ENCODE assay signal across 12 cellular contexts in genomic region chr3:49341996-49342395, GRCh38. TPM values are rescaled to one million over a fixed set of nuclear protein-coding genes. Genes with fewer than 3 reads are reported as not detected.
A peak's percentile ranks its signal among the peaks of the same experiment; 100 is the strongest.
DNase-seq lines count a peak whose midpoint lies in the region; ATAC-seq, FAIRE-seq and TF ChIP-seq lines count a peak whose summit lies in the region.
"Had no signal": no experiment of that assay in that cellular context is flagged by ENCODE, and none has a peak within 500 bp of the region (broad histone marks: within the 10 kb centered on the region; RNA-seq: fewer than 3 reads in every experiment).

No MANE protein-coding gene starts in this region.

- H3K79me2 ChIP-seq in GM23248 (ENCODE audit: insufficient read depth) = peaks cover 44% of the 10 kb centered on the region

- H3F3A ChIP-seq in GM23248 (ENCODE audit: insufficient read depth) = peaks cover 24% of the 10 kb centered on the region

- no peak for DNase-seq in CD4-positive, alpha-beta T cell
- DNase-seq in central memory CD8-positive, alpha-beta T cell (ENCODE audit: low spot score in 2 of 2) = no peak
- DNase-seq in neuronal stem cell (ENCODE audit: low spot score) = no peak
- DNase-seq in GM23248 = no peak
- DNase-seq in NCI-H2227 treated with DMSO at 0.1 percent for 48 hours (lab: John Stamatoyannopoulos, UW) = no peak
- DNase-seq in endodermal cell = no peak
- DNase-seq in urothelium cell line (ENCODE audit: low spot score) = no peak
- DNase-seq: DMS153, MG63, NCI-H510A treated with DMSO at 0.1 percent for 48 hours had no signal

- H3K9me3 Mint-ChIP-seq in CD4-positive, alpha-beta T cell = no peaks in the 10 kb centered on the region
- H3K9me3 Mint-ChIP-seq in central memory CD8-positive, alpha-beta T cell = no peaks in the 10 kb centered on the region
- H3K9me3 Mint-ChIP-seq in endodermal cell = no peaks in the 10 kb centered on the region

- peaks cover 51% of the 10 kb centered on the region for H3K4me1 Mint-ChIP-seq in CD4-positive, alpha-beta T cell (ENCODE audit: low read depth)
- H3K4me1 Mint-ChIP-seq in central memory CD8-positive, alpha-beta T cell = peaks cover 33% of the 10 kb centered on the region
- peaks cover 14% of the 10 kb centered on the region for H3K4me1 Mint-ChIP-seq in endodermal cell

- H3K9me2 ChIP-seq in GM23248 (ENCODE audit: insufficient read depth) = no peaks in the 10 kb centered on the region

- H3K23ac ChIP-seq in neuronal stem cell (ENCODE audit: low read depth, low read length, poor library complexity) = no peak overlapping the region

- H2AFZ ChIP-seq in neuronal stem cell (ENCODE audit: low read length) (no peak overlapping the region), GM23248 (no peak overlapping the region)

- no peaks in the 10 kb centered on the region for H3K27me3 Mint-ChIP-seq in CD4-positive, alpha-beta T cell
- H3K27me3 Mint-ChIP-seq in central memory CD8-positive, alpha-beta T cell = no peaks in the 10 kb centered on the region
- H3K27me3 Mint-ChIP-seq in endodermal cell (ENCODE audit: insufficient read depth) = no peaks in the 10 kb centered on the region

- H3K4me2 ChIP-seq in neuronal stem cell (ENCODE audit: insufficient read depth, low read length, poor library complexity, severe bottlenecking) (no peak overlapping the region), GM23248 (ENCODE audit: unreplicated experiment) (no peak overlapping the region)

- H3K18ac ChIP-seq in neuronal stem cell (ENCODE audit: low read length) = no peak overlapping the region

- H3K36me3 ChIP-seq in KOPT-K1 (ENCODE audit: insufficient read depth, low read length) = peaks cover 4% of the 10 kb centered on the region
- peaks cover 0 to 5% of the 10 kb centered on the region in 2 donors for H3K36me3 ChIP-seq in neuronal stem cell (replicated peaks in 1 of 2; ENCODE audit: control insufficient read depth in 2 of 2, insufficient read depth in 2 of 2, low read length in 2 of 2)
- no peaks in the 10 kb centered on the region for H3K36me3 ChIP-seq in GM23248 (ENCODE audit: low read depth)
- peaks cover 4% of the 10 kb centered on the region for H3K36me3 ChIP-seq in endodermal cell (ENCODE audit: control insufficient read depth, insufficient read depth, low read length)
- H3K36me3 ChIP-seq: MG63 had no signal

- H3K36me3 Mint-ChIP-seq in CD4-positive, alpha-beta T cell (ENCODE audit: low read depth) = peaks cover 14% of the 10 kb centered on the region
- peaks cover 14% of the 10 kb centered on the region for H3K36me3 Mint-ChIP-seq in central memory CD8-positive, alpha-beta T cell (ENCODE audit: insufficient read depth)
- peaks cover 4% of the 10 kb centered on the region for H3K36me3 Mint-ChIP-seq in endodermal cell (ENCODE audit: low read depth)

- no peak overlapping the region for H3K4ac ChIP-seq in neuronal stem cell (ENCODE audit: low read length)

- no peak overlapping the region for H4K91ac ChIP-seq in neuronal stem cell (ENCODE audit: low read depth, low read length, poor library complexity)

- H3K27ac Mint-ChIP-seq in CD4-positive, alpha-beta T cell = peak overlapping the region; percentile 91
- peak overlapping the region; percentile 93 for H3K27ac Mint-ChIP-seq in central memory CD8-positive, alpha-beta T cell (ENCODE audit: low read depth)
- no peak overlapping the region for H3K27ac Mint-ChIP-seq in endodermal cell

- H4K20me1 ChIP-seq in GM23248 (ENCODE audit: insufficient read depth) = no peaks in the 10 kb centered on the region

- H3K14ac ChIP-seq in neuronal stem cell (ENCODE audit: low read length) = no peak overlapping the region

- in situ Hi-C loops in GM23248 (cut with MboI) = no loop called here

- H3K4me3 Mint-ChIP-seq in CD4-positive, alpha-beta T cell = peak overlapping the region; percentile 73
- no peak overlapping the region for H3K4me3 Mint-ChIP-seq in central memory CD8-positive, alpha-beta T cell
- no peak overlapping the region for H3K4me3 Mint-ChIP-seq in endodermal cell

- no peaks in the 10 kb centered on the region for H3K9me3 ChIP-seq in CD4-positive, alpha-beta T cell (ENCODE audit: control insufficient read depth, low read length)
- no peaks in the 10 kb centered on the region for H3K9me3 ChIP-seq in KOPT-K1 (ENCODE audit: insufficient read depth, low read length, poor library complexity, severe bottlenecking)
- no peaks in the 10 kb centered on the region for H3K9me3 ChIP-seq in neuronal stem cell (replicated peaks in 1 of 2; ENCODE audit: control insufficient read depth in 2 of 2, insufficient read depth in 1 of 2, low read depth in 1 of 2, low read length in 2 of 2)
- no peaks in the 10 kb centered on the region for H3K9me3 ChIP-seq in GM23248 (ENCODE audit: low read depth)
- no peaks in the 10 kb centered on the region for H3K9me3 ChIP-seq in endodermal cell (ENCODE audit: control insufficient read depth, low read length)
- H3K9me3 ChIP-seq: MG63 had no signal

- intact Hi-C loops in CD4-positive, alpha-beta T cell (cut with DNase I, micrococcal nuclease) = loop anchor here in 1 of 2 experiments (2.0 kb wide), 1 partner anchor 175 kb away; the partner anchor contains the start of gene CCDC71

- peak overlapping the region; percentile 27 for H3K27ac ChIP-seq in CD4-positive, alpha-beta T cell (ENCODE audit: low read depth, low read length)
- H3K27ac ChIP-seq in KOPT-K1 (ENCODE audit: low read depth, low read length, poor library complexity, severe bottlenecking) (peak overlapping the region; percentile 37), neuronal stem cell (replicated peaks; ENCODE audit: low read length) (no peak overlapping the region), GM23248 (no peak overlapping the region), endodermal cell (ENCODE audit: low read depth, low read length) (no peak overlapping the region)
- H3K27ac ChIP-seq: SK-N-MC had no signal

- H2BK12ac ChIP-seq in neuronal stem cell (ENCODE audit: low read length) = no peak overlapping the region

- H2BK15ac ChIP-seq in neuronal stem cell (ENCODE audit: low read length) = no peak overlapping the region

- H3K4me3 ChIP-seq in neuronal stem cell (ENCODE audit: low read length in 2 of 2) (no peak overlapping the region), GM23248 (no peak overlapping the region), endodermal cell (ENCODE audit: low read length) (no peak overlapping the region)
- H3K4me3 ChIP-seq: MG63, SK-N-MC had no signal

- no peak for ATAC-seq in CD4-positive, alpha-beta T cell (ENCODE audit: poor library complexity)
- ATAC-seq in central memory CD8-positive, alpha-beta T cell (replicated peaks; ENCODE audit: extremely low read depth, poor library complexity, severe bottlenecking) = no peak

- peak overlapping the region; percentile 61 for H2AK5ac ChIP-seq in neuronal stem cell (ENCODE audit: low read depth, low read length)

- no peak for FAIRE-seq in urothelium cell line (lab: Jason Lieb, UNC)

- no CpG with 5 or more reads among the region's 6 CpGs for WGBS in neuronal stem cell (ENCODE audit: extremely low coverage in 2 of 2, insufficient read length in 2 of 2, insufficient replicate concordance in 1 of 2), 2 donors
- WGBS in GM23248 (ENCODE audit: low coverage in 1 of 2, low lambda C conversion rate in 2 of 2, missing lambda C conversion rate in 2 of 2), 2 experiments = 97 to 100% methylated on average over 6 of the region's 6 CpGs
- WGBS in endodermal cell (ENCODE audit: insufficient coverage in 1 of 2, insufficient read length in 1 of 2), 2 experiments = 96 to 100% methylated on average over 2 to 6 of the region's 6 CpGs

- no peak overlapping the region for H2BK5ac ChIP-seq in neuronal stem cell (ENCODE audit: low read length)

- CTCF ChIA-PET in CD4-positive, alpha-beta T cell (lab: Charles Lee) = no interaction called here

- POLR2A ChIA-PET in CD4-positive, alpha-beta T cell (lab: Charles Lee) = interaction anchor here (1.0 kb wide), 1 partner anchor 70 kb away, joined by 3 read pairs; the partner anchor contains the start of gene RHOA

- TF ChIP-seq CTCF in CD4-positive, alpha-beta T cell (IDR thresholded peaks at IDR 0.05) = no peak
- no peak for TF ChIP-seq CTCF in endodermal cell (conservative IDR thresholded peaks at IDR 0.05)

- H2BK120ac ChIP-seq in neuronal stem cell (ENCODE audit: low read depth, low read length) = no peak overlapping the region

- H3K79me1 ChIP-seq in neuronal stem cell (ENCODE audit: low read depth, low read length) = no peaks in the 10 kb centered on the region

- no peak overlapping the region for H3K9ac ChIP-seq in neuronal stem cell (ENCODE audit: low read depth, low read length, poor library complexity)
- H3K9ac ChIP-seq in GM23248 = no peak overlapping the region
- H3K9ac ChIP-seq in endodermal cell (ENCODE audit: extremely low read depth, low read length, poor library complexity, severe bottlenecking) = no peak overlapping the region

- H3K27me3 ChIP-seq in CD4-positive, alpha-beta T cell (ENCODE audit: control insufficient read depth, insufficient read depth, low read length) = no peaks in the 10 kb centered on the region
- H3K27me3 ChIP-seq in neuronal stem cell (ENCODE audit: control insufficient read depth in 3 of 3, insufficient read depth in 3 of 3, low read depth in 1 of 3, low read length in 3 of 3) (no peaks in the 10 kb centered on the region), GM23248 (replicated peaks; ENCODE audit: insufficient read depth) (no peaks in the 10 kb centered on the region), endodermal cell (ENCODE audit: control insufficient read depth, insufficient read depth, low read length, poor library complexity, severe bottlenecking) (no peaks in the 10 kb centered on the region)
- H3K27me3 ChIP-seq: MG63 had no signal

- H4K8ac ChIP-seq in neuronal stem cell (ENCODE audit: low read depth, low read length) = no peak overlapping the region

- H3K4me1 ChIP-seq in neuronal stem cell (ENCODE audit: control insufficient read depth in 2 of 2, insufficient read depth in 1 of 2, low read depth in 1 of 2, low read length in 2 of 2) = peaks cover 2 to 5% of the 10 kb centered on the region in 2 donors
- peaks cover 33% of the 10 kb centered on the region for H3K4me1 ChIP-seq in GM23248 (ENCODE audit: insufficient read depth)
- no peaks in the 10 kb centered on the region for H3K4me1 ChIP-seq in endodermal cell (ENCODE audit: control insufficient read depth, insufficient read depth, low read length)

RNA-seq across cellular contexts. Expression of gene USP4, which starts 2.1 kb away (rescaled TPM):
- total RNA-seq in CD4-positive, alpha-beta T cell = 10 to 100 TPM; 94.3 to 95.2 TPM
- polyA plus RNA-seq in neuronal stem cell (2013, experiment 1 of 2) = 29.8 TPM
- 30.3 TPM for polyA plus RNA-seq in neuronal stem cell (2013, experiment 2 of 2)
- total RNA-seq in GM23248 (2014; rRNA removed; shearing (Covaris generic)) = 11.2 and 17.6 TPM in 2 replicates
- polyA plus RNA-seq in GM23248 (2016; fragmentation: Nextera tagmentation; extraction: Ambion mirVana) = 47.6 and 50.9 TPM in 2 replicates
- total RNA-seq in endodermal cell = 10 to 100 TPM; 48.3 to 48.9 TPM
- 39.3 TPM for polyA plus RNA-seq in endodermal cell (2013, experiment 1 of 2)
- 32.5 TPM for polyA plus RNA-seq in endodermal cell (2013, experiment 2 of 2)

RNA-seq across cellular contexts. Expression of gene GPX1, which starts 16.2 kb away (rescaled TPM):
- 10 to 100 TPM; 20.8 to 22.9 TPM for total RNA-seq in CD4-positive, alpha-beta T cell
- 175 TPM for polyA plus RNA-seq in neuronal stem cell (2013, experiment 1 of 2)
- polyA plus RNA-seq in neuronal stem cell (2013, experiment 2 of 2) = 169 TPM
- total RNA-seq in GM23248 (2014; rRNA removed; shearing (Covaris generic)) = 201 and 229 TPM in 2 replicates
- polyA plus RNA-seq in GM23248 (2016; fragmentation: Nextera tagmentation; extraction: Ambion mirVana) = 446 and 454 TPM in 2 replicates
- total RNA-seq in endodermal cell = 100 to 1,000 TPM; 178 to 195 TPM
- polyA plus RNA-seq in endodermal cell (2013, experiment 1 of 2) = 137 TPM
- 132 TPM for polyA plus RNA-seq in endodermal cell (2013, experiment 2 of 2)

Comparison
In these comparisons a context has a peak if more than half of its experiments do, and no peak if none do; other contexts are left out.
1. H3K27ac ChIP-seq: peak in CD4-positive, alpha-beta T cell (single experiment) and KOPT-K1 (single experiment); none in neuronal stem cell (single experiment), GM23248 (single experiment) and endodermal cell (single experiment).